Comparison of ENCODE assay signal across 9 cellular contexts in the genomic region with DNA sequence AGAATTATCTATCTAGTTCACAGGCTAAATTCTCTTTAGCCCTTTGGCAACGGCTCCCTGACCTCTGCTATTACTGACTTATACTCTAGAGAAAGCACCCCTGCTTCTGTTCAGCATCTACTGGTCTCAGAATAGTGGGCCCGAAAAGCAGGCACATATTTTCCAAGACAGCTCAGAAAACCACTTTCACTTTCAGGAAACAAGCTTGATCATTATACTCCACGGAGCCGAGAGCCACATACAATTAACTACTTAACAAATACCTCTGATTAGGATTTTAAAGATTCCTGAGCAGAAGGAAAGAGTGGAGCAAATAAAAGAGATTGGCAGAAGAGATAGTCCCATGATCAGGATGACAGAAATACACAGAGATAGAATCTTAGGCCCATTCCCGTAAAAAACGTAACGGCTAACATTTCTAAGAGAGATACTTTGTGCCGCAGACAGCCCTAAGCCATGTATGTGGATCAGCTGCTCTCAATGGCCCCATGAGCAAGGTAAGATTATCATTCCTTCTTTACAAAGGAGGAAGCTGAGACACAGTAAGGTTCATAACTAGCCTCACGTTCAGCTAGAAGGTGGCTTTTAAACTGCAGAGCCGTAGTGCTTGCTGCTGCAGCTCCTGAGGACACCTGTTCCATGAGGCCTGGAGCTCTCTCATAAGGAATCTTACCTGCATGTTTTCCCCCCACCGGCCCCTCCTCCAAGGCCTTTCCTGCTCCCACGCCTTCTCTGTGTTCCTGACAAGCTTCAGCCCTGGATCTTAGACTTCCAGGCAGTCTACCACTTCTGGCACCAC.
A peak's percentile ranks its signal among the peaks of the same experiment; 100 is the strongest.
DNase-seq lines count a peak whose midpoint lies in the region; ATAC-seq and TF ChIP-seq lines count a peak whose summit lies in the region.
"Had no signal": no experiment of that assay in that cellular context is flagged by ENCODE, and none has a peak within 500 bp of the region (broad histone marks: within the 10 kb centered on the region; RNA-seq: fewer than 3 reads in every experiment).

No MANE protein-coding gene starts in this region.

- no peak overlapping the region for H3K4me3 Mint-ChIP-seq in activated CD8-positive, alpha-beta memory T cell treated with anti-CD3 and anti-CD28 coated beads, Interleukin-2, amount 10 ng/mL, durations not matched to agents 7 days and 5 days
- peak overlapping the region; percentile 21 for H3K4me3 Mint-ChIP-seq in mesothelial cell of epicardium
- peak overlapping the region; percentile 11 for H3K4me3 Mint-ChIP-seq in type B pancreatic cell

- CTCF ChIA-PET in activated CD8-positive, alpha-beta memory T cell treated with anti-CD3 and anti-CD28 coated beads, Interleukin-2, amount 10 ng/mL, durations not matched to agents 7 days and 5 days (lab: Charles Lee), result no interaction called here

- H3K4me1 Mint-ChIP-seq in activated CD8-positive, alpha-beta memory T cell treated with anti-CD3 and anti-CD28 coated beads, Interleukin-2, amount 10 ng/mL, durations not matched to agents 7 days and 5 days, result peaks cover 27% of the 10 kb centered on the region
- H3K4me1 Mint-ChIP-seq in mesothelial cell of epicardium, result peaks cover 49% of the 10 kb centered on the region
- H3K4me1 Mint-ChIP-seq in type B pancreatic cell (ENCODE audit: unreplicated experiment), result peaks cover 18% of the 10 kb centered on the region

- H3K27me3 Mint-ChIP-seq in activated CD8-positive, alpha-beta memory T cell treated with anti-CD3 and anti-CD28 coated beads, Interleukin-2, amount 10 ng/mL, durations not matched to agents 7 days and 5 days, result no peaks in the 10 kb centered on the region
- H3K27me3 Mint-ChIP-seq in mesothelial cell of epicardium (ENCODE audit: low read depth) (no peaks in the 10 kb centered on the region), type B pancreatic cell (no peaks in the 10 kb centered on the region)

- DNase-seq in activated CD8-positive, alpha-beta memory T cell treated with anti-CD3 and anti-CD28 coated beads, Interleukin-2, amount 10 ng/mL, durations not matched to agents 7 days and 5 days, result no peak
- DNase-seq in activated CD8-positive, alpha-beta memory T cell treated with anti-CD3 and anti-CD28 coated beads, Interleukin-2, amount 50 U/mL, for 4 hours, result no peak
- peak in 1 of 61 donors; percentile 2 for DNase-seq in caudate nucleus (lab: John Stamatoyannopoulos, UW)
- DNase-seq in mesothelial cell of epicardium (ENCODE audit: low spot score in 2 of 2, unreplicated experiment in 2 of 2), result no peak
- no peak for DNase-seq in type B pancreatic cell (ENCODE audit: extremely low spot score, unreplicated experiment)
- no peak for DNase-seq in kidney glomerular epithelial cell (lab: John Stamatoyannopoulos, UW)
- no peak for DNase-seq in NCI-H748 (lab: John Stamatoyannopoulos, UW; ENCODE audit: unreplicated experiment)

- H3K9me3 Mint-ChIP-seq in activated CD8-positive, alpha-beta memory T cell treated with anti-CD3 and anti-CD28 coated beads, Interleukin-2, amount 10 ng/mL, durations not matched to agents 7 days and 5 days (ENCODE audit: low read depth), result no peaks in the 10 kb centered on the region
- no peaks in the 10 kb centered on the region for H3K9me3 Mint-ChIP-seq in mesothelial cell of epicardium
- H3K9me3 Mint-ChIP-seq in type B pancreatic cell, result peaks cover 10% of the 10 kb centered on the region

- peak; percentile 57 for ATAC-seq in activated CD8-positive, alpha-beta memory T cell treated with anti-CD3 and anti-CD28 coated beads, Interleukin-2, amount 10 ng/mL, durations not matched to agents 7 days and 5 days
- no peak for ATAC-seq in HG03469 (IDR thresholded peaks at IDR 0.05; ENCODE audit: unreplicated experiment)
- ATAC-seq: K562 had no signal

- H3K27ac ChIP-seq in caudate nucleus (ENCODE audit: low read depth, low read length), result peak overlapping the region; percentile 2

- H3K27ac Mint-ChIP-seq in activated CD8-positive, alpha-beta memory T cell treated with anti-CD3 and anti-CD28 coated beads, Interleukin-2, amount 10 ng/mL, durations not matched to agents 7 days and 5 days, result no peak overlapping the region
- H3K27ac Mint-ChIP-seq in mesothelial cell of epicardium (peak overlapping the region; percentile 43), type B pancreatic cell (peak overlapping the region; percentile 8)

- TF ChIP-seq CTCF in mesothelial cell of epicardium (IDR thresholded peaks at IDR 0.05; ENCODE audit: unreplicated experiment) (no peak), type B pancreatic cell (conservative IDR thresholded peaks at IDR 0.05) (no peak)

- H3K36me3 Mint-ChIP-seq in activated CD8-positive, alpha-beta memory T cell treated with anti-CD3 and anti-CD28 coated beads, Interleukin-2, amount 10 ng/mL, durations not matched to agents 7 days and 5 days, result peaks cover 2% of the 10 kb centered on the region
- H3K36me3 Mint-ChIP-seq in mesothelial cell of epicardium (no peaks in the 10 kb centered on the region), type B pancreatic cell (no peaks in the 10 kb centered on the region)
